In genomic region chr7:52609511-52609910, GRCh38 we compare ENCODE assay signal across 2 cellular contexts.
TF ChIP-seq lines count a peak whose summit lies in the region.

No MANE protein-coding gene starts in this region.

TF ChIP-seq in GM23338, 12 proteins besides CTCF, POLR2A, EP300 and RAD21:
- no peak for TF ChIP-seq ZNF114 (CRISPR knock-in tag; IDR thresholded peaks at IDR 0.05)
TF ChIP-seq in GM23338: peak in this region for 0.

TF ChIP-seq in H1, 55 proteins besides CTCF, POLR2A, EP300 and RAD21:
- TF ChIP-seq MAX (IDR thresholded peaks at IDR 0.05) = no peak
- TF ChIP-seq YY1 (IDR thresholded peaks at IDR 0.05; ENCODE audit: low read depth, low read length) = no peak
- TF ChIP-seq GTF2F1 (IDR thresholded peaks at IDR 0.05; ENCODE audit: borderline replicate concordance, low read depth, low read length) = no peak
- no peak for TF ChIP-seq EZH2 (IDR thresholded peaks at IDR 0.05; ENCODE audit: low read depth, low read length, severe bottlenecking)
- no peak for TF ChIP-seq ATF3 (IDR thresholded peaks at IDR 0.05; ENCODE audit: insufficient read depth, low read depth, low read length)
- no peak for TF ChIP-seq BRCA1 (IDR thresholded peaks at IDR 0.05; ENCODE audit: low read depth, low read length)
- TF ChIP-seq FOSL1 (IDR thresholded peaks at IDR 0.05; ENCODE audit: insufficient read depth, low read depth, low read length) = no peak
- no peak for TF ChIP-seq KDM4A (IDR thresholded peaks at IDR 0.05; ENCODE audit: low read depth, low read length, severe bottlenecking)
- TF ChIP-seq TAF1 (IDR thresholded peaks at IDR 0.05; ENCODE audit: low read depth, low read length) = no peak
- no peak for TF ChIP-seq RBBP5 (IDR thresholded peaks at IDR 0.05; ENCODE audit: borderline replicate concordance, low read depth, low read length)
- no peak for TF ChIP-seq SP1 (IDR thresholded peaks at IDR 0.05; ENCODE audit: low read depth, low read length)
- TF ChIP-seq SIRT6 (IDR thresholded peaks at IDR 0.05; ENCODE audit: low read length) = no peak
